In the genomic region with DNA sequence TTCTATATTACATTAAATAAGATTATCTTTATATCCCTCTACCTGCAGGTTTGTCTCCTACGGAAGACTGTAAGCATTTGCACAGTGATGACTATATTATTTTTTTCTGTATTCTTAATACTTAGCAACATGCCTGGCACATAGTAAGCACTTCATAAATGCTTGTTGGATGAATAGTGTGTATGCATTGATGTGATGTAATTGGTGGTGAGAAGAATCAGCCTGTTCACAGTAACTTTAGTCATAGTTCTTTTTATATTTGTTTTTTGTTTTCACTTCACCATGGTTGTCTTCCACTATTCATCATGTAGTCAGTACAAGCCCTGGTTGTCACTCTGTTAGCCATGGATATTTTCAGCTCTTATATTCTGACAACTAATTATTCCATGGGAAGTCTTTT, we compare ENCODE assay signal across 27 cellular contexts.
DNase-seq lines count a peak whose midpoint lies in the region; TF ChIP-seq lines count a peak whose summit lies in the region.
"Had no signal": no experiment of that assay in that cellular context is flagged by ENCODE, and none has a peak within 500 bp of the region (broad histone marks: within the 10 kb centered on the region; RNA-seq: fewer than 3 reads in every experiment).

No MANE protein-coding gene starts in this region.

- DNase-seq in AG20443 (ENCODE audit: low spot score) (peak; percentile 11), HT1080 (ENCODE audit: low read depth) (peak; percentile 57), choroid plexus epithelial cell (ENCODE audit: low read depth) (peak; percentile 12), iris pigment epithelial cell (ENCODE audit: low read depth) (peak; percentile 2), NCI-H146 (lab: John Stamatoyannopoulos, UW) (no peak), NCI-H2107 (lab: John Stamatoyannopoulos, UW) (no peak), H4 (ENCODE audit: low spot score) (no peak), COR-L47 (lab: John Stamatoyannopoulos, UW) (no peak)
- DNase-seq: activated CD4-positive, alpha-beta T cell treated with anti-CD3 and anti-CD28 coated beads for 4 hours; activated naive CD4-positive, alpha-beta T cell; activated T-cell treated with anti-CD3 and anti-CD28 coated beads, Interleukin-2, amount 50 U/mL, for 4 hours; adrenal gland; colonic mucosa; DMS79; effector memory CD4-positive, alpha-beta T cell; esophagus squamous epithelium; head of caudate nucleus; left lung; naive thymus-derived CD4-positive, alpha-beta T cell; NCI-H2081 treated with DMSO at 0.1 percent for 48 hours; retina; stimulated activated CD4-positive, alpha-beta T cell treated with anti-CD3 and anti-CD28 coated beads, Interleukin-4, amount 100 ng/mL, for 24 hours; stimulated activated naive CD4-positive, alpha-beta T cell; testis; uterus had no signal

- H3K4me3 ChIP-seq in choroid plexus epithelial cell (ENCODE audit: low read depth, low read length): no peak overlapping the region
- H3K4me3 ChIP-seq: adrenal gland, colonic mucosa, esophagus squamous epithelium, GM12878, left lung, SJSA1, testis, uterus had no signal

- TF ChIP-seq CTCF in choroid plexus epithelial cell (conservative IDR thresholded peaks at IDR 0.05; ENCODE audit: low read depth, low read length): no peak

Comparison
In these comparisons a context has a peak if more than half of its experiments do, and no peak if none do; other contexts are left out.
1. DNase-seq: peak in AG20443 (single experiment), HT1080 (single experiment), choroid plexus epithelial cell (single experiment) and iris pigment epithelial cell (single experiment); none in NCI-H146 (single experiment), NCI-H2107 (single experiment), H4 (single experiment) and COR-L47 (single experiment).